In the genomic region with DNA sequence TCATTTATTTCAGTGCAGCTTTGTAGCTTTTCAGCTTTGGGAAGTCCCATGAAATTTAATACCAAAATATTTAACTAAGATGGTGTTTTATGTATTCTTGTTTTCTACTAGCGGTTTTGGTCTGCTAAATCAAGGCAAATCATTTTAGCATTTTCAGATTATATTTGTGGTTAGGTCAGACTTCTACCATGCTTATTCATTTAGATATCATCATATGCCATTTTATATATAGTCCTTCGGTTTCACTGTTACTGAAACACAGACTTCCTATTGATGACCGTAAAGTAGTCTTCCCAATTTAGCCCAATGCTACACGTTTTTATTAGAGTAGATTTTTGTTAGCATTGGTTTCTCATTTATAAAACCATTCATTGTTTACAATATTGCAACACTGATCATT, we compare ENCODE assay signal across 9 cellular contexts. TPM values are rescaled to one million over a fixed set of nuclear protein-coding genes. Genes with fewer than 3 reads are reported as not detected.
"Had no signal": no experiment of that assay in that cellular context is flagged by ENCODE, and none has a peak within 500 bp of the region (broad histone marks: within the 10 kb centered on the region; RNA-seq: fewer than 3 reads in every experiment).

No MANE protein-coding gene starts in this region.

- H3K36me3 Mint-ChIP-seq: IgD-negative memory B cell had no signal

- H3K4me2 ChIP-seq: GM23338 had no signal

- FAIRE-seq: H1, H54, HTR-8/SVneo had no signal

- ATAC-seq: GM23338 had no signal

- H3K27me3 Mint-ChIP-seq: IgD-negative memory B cell had no signal

- H3K4me3 Mint-ChIP-seq: GM23338, H9, IgD-negative memory B cell had no signal

- H3K9me3 Mint-ChIP-seq: GM23338, H9, IgD-negative memory B cell had no signal

- H2AFZ ChIP-seq: GM23338 had no signal

- DNase-seq: H9, HCEC 1CT, KBM-7 had no signal

- H3K4me3 ChIP-seq: GM23338 had no signal

- H3K27ac Mint-ChIP-seq: GM23338, H9, IgD-negative memory B cell had no signal

RNA-seq across cellular contexts. Expression of gene DYNLRB2, which starts 5.5 kb away (rescaled TPM):
- total RNA-seq: GM23338, H1, H9, HT-29 had no signal
- polyA plus RNA-seq: GM23338, H1, IgD-negative memory B cell had no signal
